In the genomic region with DNA sequence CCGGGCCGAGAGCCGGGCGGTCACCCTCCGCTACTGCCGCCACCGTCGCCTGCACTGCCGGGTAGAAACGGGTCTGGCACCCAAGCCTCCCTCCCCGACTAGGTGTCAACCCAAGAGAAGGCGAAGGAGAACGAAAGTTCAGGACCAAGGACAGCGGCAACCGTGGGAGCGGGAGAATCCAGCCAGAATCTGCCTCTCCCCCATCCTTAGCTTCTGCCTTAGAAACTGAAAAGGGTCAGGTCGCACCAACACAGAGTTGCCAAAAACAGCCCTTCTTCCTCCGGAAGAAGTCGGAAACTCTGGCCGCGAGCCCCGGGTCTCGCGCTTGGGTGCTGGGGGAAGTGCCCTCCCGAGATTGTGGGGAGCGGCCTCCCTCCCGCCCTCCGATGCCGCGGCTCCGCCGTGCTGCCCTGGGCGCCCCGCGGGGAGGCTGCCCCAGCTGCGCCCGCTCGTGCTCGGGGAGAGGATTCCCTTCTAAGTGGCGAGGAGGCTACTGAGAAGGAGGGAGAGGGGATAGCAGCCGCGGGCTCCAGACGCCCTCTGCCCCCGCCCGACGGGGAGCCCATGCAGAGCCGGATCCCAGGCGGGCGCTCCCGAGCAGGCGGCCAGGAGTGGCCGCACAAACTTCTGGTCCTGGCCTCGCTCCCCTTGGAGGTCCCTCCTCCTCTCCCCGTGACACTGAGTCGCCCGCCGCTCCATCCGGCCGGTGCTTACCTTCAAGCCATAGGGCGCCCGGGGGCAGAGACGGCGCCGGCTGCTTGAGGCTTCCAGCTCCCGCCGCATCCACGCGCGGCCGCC, we compare ENCODE assay signal across 1 cellular context.
TF ChIP-seq lines count a peak whose summit lies in the region.

No MANE protein-coding gene starts in this region.

TF ChIP-seq in HepG2, 621 proteins besides CTCF, POLR2A, EP300 and RAD21 (continued from another document and continues in another):
- peak; percentile 24; the same call in 1 of the 2 replicates for TF ChIP-seq ZNF281 (CRISPR knock-in tag; IDR thresholded peaks at IDR 0.05; ENCODE audit: borderline replicate concordance)
- TF ChIP-seq, protein P1, sequence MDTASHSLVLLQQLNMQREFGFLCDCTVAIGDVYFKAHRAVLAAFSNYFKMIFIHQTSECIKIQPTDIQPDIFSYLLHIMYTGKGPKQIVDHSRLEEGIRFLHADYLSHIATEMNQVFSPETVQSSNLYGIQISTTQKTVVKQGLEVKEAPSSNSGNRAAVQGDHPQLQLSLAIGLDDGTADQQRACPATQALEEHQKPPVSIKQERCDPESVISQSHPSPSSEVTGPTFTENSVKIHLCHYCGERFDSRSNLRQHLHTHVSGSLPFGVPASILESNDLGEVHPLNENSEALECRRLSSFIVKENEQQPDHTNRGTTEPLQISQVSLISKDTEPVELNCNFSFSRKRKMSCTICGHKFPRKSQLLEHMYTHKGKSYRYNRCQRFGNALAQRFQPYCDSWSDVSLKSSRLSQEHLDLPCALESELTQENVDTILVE (CRISPR knock-in tag; IDR thresholded peaks at IDR 0.05): 0 out of 2 replicates have a peak, but pooled peaks have one; percentile 24
- peak; percentile 97 for TF ChIP-seq MIER2 (CRISPR knock-in tag; IDR thresholded peaks at IDR 0.05)
- TF ChIP-seq ZNF781 (CRISPR knock-in tag; IDR thresholded peaks at IDR 0.05; ENCODE audit: borderline replicate concordance, not compliant biosample characterization): peak; percentile 28
- TF ChIP-seq ADNP (CRISPR knock-in tag; IDR thresholded peaks at IDR 0.05): no peak
- no peak for TF ChIP-seq KDM1A (CRISPR knock-in tag; IDR thresholded peaks at IDR 0.05)
- 0 out of 2 replicates have a peak, but pooled peaks have one; percentile 38 for TF ChIP-seq NKX3-1 (CRISPR knock-in tag; IDR thresholded peaks at IDR 0.05)
- TF ChIP-seq HNRNPUL1 (IDR thresholded peaks at IDR 0.05; ENCODE audit: low read depth, low read length): no peak
- TF ChIP-seq TFE3 (CRISPR knock-in tag; IDR thresholded peaks at IDR 0.05): peak; percentile 52; the same call in 1 of the 2 replicates
- TF ChIP-seq ATF2 (CRISPR knock-in tag; IDR thresholded peaks at IDR 0.05): peak; percentile 49; the same call in 1 of the 2 replicates
- no peak for TF ChIP-seq ZFP41 (CRISPR knock-in tag; IDR thresholded peaks at IDR 0.05; ENCODE audit: borderline replicate concordance)
- peak; percentile 44; the same call in 1 of the 2 replicates for TF ChIP-seq THAP11 (CRISPR knock-in tag; IDR thresholded peaks at IDR 0.05)
- TF ChIP-seq TGIF2 (CRISPR knock-in tag; IDR thresholded peaks at IDR 0.05): 0 out of 2 replicates have a peak, but pooled peaks have one; percentile 45
- TF ChIP-seq ZBTB49 (CRISPR knock-in tag; IDR thresholded peaks at IDR 0.05; ENCODE audit: borderline replicate concordance): 0 out of 2 replicates have a peak, but pooled peaks have one; percentile 58
- TF ChIP-seq ZNF430 (CRISPR knock-in tag; IDR thresholded peaks at IDR 0.05): peak; percentile 67; the same call in 1 of the 2 replicates
- peak; percentile 76 for TF ChIP-seq SALL1 (CRISPR knock-in tag; IDR thresholded peaks at IDR 0.05)
- no peak for TF ChIP-seq RCOR2 (CRISPR knock-in tag; IDR thresholded peaks at IDR 0.05)
- TF ChIP-seq POGK (CRISPR knock-in tag; conservative IDR thresholded peaks at IDR 0.05): peak; percentile 45; the same call in 1 of the 2 replicates
- TF ChIP-seq CCDC6 (CRISPR knock-in tag; IDR thresholded peaks at IDR 0.05): no peak
- TF ChIP-seq, protein P2, sequence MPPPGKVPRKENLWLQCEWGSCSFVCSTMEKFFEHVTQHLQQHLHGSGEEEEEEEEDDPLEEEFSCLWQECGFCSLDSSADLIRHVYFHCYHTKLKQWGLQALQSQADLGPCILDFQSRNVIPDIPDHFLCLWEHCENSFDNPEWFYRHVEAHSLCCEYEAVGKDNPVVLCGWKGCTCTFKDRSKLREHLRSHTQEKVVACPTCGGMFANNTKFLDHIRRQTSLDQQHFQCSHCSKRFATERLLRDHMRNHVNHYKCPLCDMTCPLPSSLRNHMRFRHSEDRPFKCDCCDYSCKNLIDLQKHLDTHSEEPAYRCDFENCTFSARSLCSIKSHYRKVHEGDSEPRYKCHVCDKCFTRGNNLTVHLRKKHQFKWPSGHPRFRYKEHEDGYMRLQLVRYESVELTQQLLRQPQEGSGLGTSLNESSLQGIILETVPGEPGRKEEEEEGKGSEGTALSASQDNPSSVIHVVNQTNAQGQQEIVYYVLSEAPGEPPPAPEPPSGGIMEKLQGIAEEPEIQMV (CRISPR knock-in tag; IDR thresholded peaks at IDR 0.05; ENCODE audit: low read depth): no peak
- peak in 1 of 2 experiments; percentile 74; a peak in 2 of 4 replicates for TF ChIP-seq KLF16 (CRISPR knock-in tag; IDR thresholded peaks at IDR 0.05)
- no peak for TF ChIP-seq ZFYVE20 (CRISPR knock-in tag; IDR thresholded peaks at IDR 0.05; ENCODE audit: borderline replicate concordance, low read depth)
- no peak for TF ChIP-seq NFE2 (CRISPR knock-in tag; IDR thresholded peaks at IDR 0.05)
- peak; percentile 95 for TF ChIP-seq EHMT2 (IDR thresholded peaks at IDR 0.05; ENCODE audit: borderline replicate concordance, low read depth, low read length)
- TF ChIP-seq HOXA5 (CRISPR knock-in tag; IDR thresholded peaks at IDR 0.05): 0 out of 2 replicates have a peak, but pooled peaks have one; percentile 28
- TF ChIP-seq BRCA1 (CRISPR knock-in tag; IDR thresholded peaks at IDR 0.05): peak; percentile 58; the same call in 1 of the 2 replicates
- TF ChIP-seq ZNF790 (CRISPR knock-in tag; IDR thresholded peaks at IDR 0.05; ENCODE audit: borderline replicate concordance): no peak
- TF ChIP-seq FIP1L1 (IDR thresholded peaks at IDR 0.05; ENCODE audit: borderline replicate concordance, insufficient read depth, low read depth, low read length): no peak
- TF ChIP-seq RXRB (CRISPR knock-in tag; IDR thresholded peaks at IDR 0.05; ENCODE audit: borderline replicate concordance): peak; percentile 14; the same call in 1 of the 2 replicates
- TF ChIP-seq ELF4 (CRISPR knock-in tag; IDR thresholded peaks at IDR 0.05; ENCODE audit: borderline replicate concordance): no peak
- TF ChIP-seq IKZF5 (CRISPR knock-in tag; IDR thresholded peaks at IDR 0.05): peak; percentile 32; the same call in 1 of the 2 replicates
- TF ChIP-seq TFDP1 (CRISPR knock-in tag; IDR thresholded peaks at IDR 0.05; ENCODE audit: borderline replicate concordance): peak; percentile 45; the same call in 1 of the 2 replicates
- TF ChIP-seq, protein P3, sequence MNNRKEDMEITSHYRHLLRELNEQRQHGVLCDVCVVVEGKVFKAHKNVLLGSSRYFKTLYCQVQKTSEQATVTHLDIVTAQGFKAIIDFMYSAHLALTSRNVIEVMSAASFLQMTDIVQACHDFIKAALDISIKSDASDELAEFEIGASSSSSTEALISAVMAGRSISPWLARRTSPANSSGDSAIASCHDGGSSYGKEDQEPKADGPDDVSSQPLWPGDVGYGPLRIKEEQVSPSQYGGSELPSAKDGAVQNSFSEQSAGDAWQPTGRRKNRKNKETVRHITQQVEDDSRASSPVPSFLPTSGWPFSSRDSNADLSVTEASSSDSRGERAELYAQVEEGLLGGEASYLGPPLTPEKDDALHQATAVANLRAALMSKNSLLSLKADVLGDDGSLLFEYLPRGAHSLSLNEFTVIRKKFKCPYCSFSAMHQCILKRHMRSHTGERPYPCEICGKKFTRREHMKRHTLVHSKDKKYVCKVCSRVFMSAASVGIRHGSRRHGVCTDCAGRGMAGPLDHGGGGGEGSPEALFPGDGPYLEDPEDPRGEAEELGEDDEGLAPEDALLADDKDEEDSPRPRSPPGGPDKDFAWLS (CRISPR knock-in tag; IDR thresholded peaks at IDR 0.05; ENCODE audit: borderline replicate concordance): no peak
- TF ChIP-seq ZNF232 (CRISPR knock-in tag; IDR thresholded peaks at IDR 0.05; ENCODE audit: borderline replicate concordance): 0 out of 2 replicates have a peak, but pooled peaks have one; percentile 53
- 0 out of 2 replicates have a peak, but pooled peaks have one; percentile 15 for TF ChIP-seq ZNF644 (CRISPR knock-in tag; IDR thresholded peaks at IDR 0.05; ENCODE audit: low read depth)
- 0 out of 2 replicates have a peak, but pooled peaks have one; percentile 39 for TF ChIP-seq ZNF335 (CRISPR knock-in tag; IDR thresholded peaks at IDR 0.05)
- TF ChIP-seq TP53 (CRISPR knock-in tag; conservative IDR thresholded peaks at IDR 0.05): no peak
- peak; percentile 43; the same call in 1 of the 2 replicates for TF ChIP-seq ELF3 (CRISPR knock-in tag; IDR thresholded peaks at IDR 0.05)
- 0 out of 2 replicates have a peak, but pooled peaks have one; percentile 54 for TF ChIP-seq ZNF878 (CRISPR knock-in tag; IDR thresholded peaks at IDR 0.05)
